20 cellular contexts compared by ENCODE assay signal in the genomic region with DNA sequence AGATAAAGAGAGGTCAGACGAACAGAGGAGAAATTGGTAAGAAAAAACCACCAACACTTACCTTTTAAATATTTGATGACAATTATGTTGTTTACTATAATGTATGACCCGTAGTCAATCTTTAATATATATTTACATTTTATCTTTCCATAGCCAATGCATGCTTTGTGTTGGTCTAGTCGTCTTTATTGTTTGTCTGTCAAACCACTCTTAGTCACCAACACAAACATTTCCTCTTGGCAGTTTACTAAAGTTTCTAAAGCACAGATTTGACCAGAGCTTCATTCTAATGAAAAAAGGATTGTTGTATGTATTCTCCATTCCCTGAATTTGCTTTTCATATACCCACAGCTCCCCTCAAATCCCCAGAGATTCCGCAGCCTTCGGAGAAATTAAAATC.
DNase-seq lines count a peak whose midpoint lies in the region; ATAC-seq, FAIRE-seq and TF ChIP-seq lines count a peak whose summit lies in the region.
"Had no signal": no experiment of that assay in that cellular context is flagged by ENCODE, and none has a peak within 500 bp of the region (broad histone marks: within the 10 kb centered on the region; RNA-seq: fewer than 3 reads in every experiment).

No MANE protein-coding gene starts in this region.

- no peak overlapping the region for H3K23ac ChIP-seq in IMR-90 (ENCODE audit: low read depth, low read length)

- DNase-seq in IMR-90 (peak; percentile 27), adipocyte (ENCODE audit: low read depth) (peak; percentile 20), endothelial cell of umbilical vein (ENCODE audit: low read depth, low spot score) (peak; percentile 60), nephron progenitor cell (no peak), mesenteric fat pad (ENCODE audit: low spot score) (no peak)
- no peak for DNase-seq in stimulated activated naive CD8-positive, alpha-beta T cell treated with anti-CD3 and anti-CD28 coated beads, Interleukin-15, Interleukin-2, amounts not matched to agents 100 U/mL and 50 U/mL, for 24 hours
- DNase-seq in NK-92 treated with Interleukin-12 subunit alpha and Interleukin-12 subunit beta, amount 100 ng/mL, for 24 hours (lab: John Stamatoyannopoulos, UW) = no peak
- DNase-seq: CD4-positive, alpha-beta memory T cell; DMS79; KG1; NCI-H1436; NCI-H2107; NCI-H524; NCI-H82; SJCRH30 had no signal

- H3K27me3 ChIP-seq in IMR-90 (ENCODE audit: control insufficient read depth, insufficient read depth, low read length) (no peaks in the 10 kb centered on the region), adipocyte (replicated peaks; ENCODE audit: control insufficient read depth, insufficient read depth, low read length) (no peaks in the 10 kb centered on the region), endothelial cell of umbilical vein (ENCODE audit: control insufficient read depth in 2 of 2, insufficient read depth in 2 of 2, low read length in 2 of 2) (no peaks in the 10 kb centered on the region)
- H3K27me3 ChIP-seq: BLaER1, SJCRH30 had no signal

- no peak overlapping the region for H2AK9ac ChIP-seq in IMR-90 (replicated peaks; ENCODE audit: low read depth, low read length, poor library complexity)

- no peak overlapping the region for H3K9ac ChIP-seq in IMR-90 (ENCODE audit: low read depth, low read length)
- H3K9ac ChIP-seq in adipocyte (ENCODE audit: low read length) = no peak overlapping the region
- H3K9ac ChIP-seq in endothelial cell of umbilical vein (replicated peaks; ENCODE audit: extremely low read depth, insufficient read depth, low read length) = no peak overlapping the region
- H3K9ac ChIP-seq: BLaER1 had no signal

- in situ Hi-C loops in IMR-90 (cut with MboI; ENCODE audit: low sequenced_read_pairs) = no loop called here

- H3K18ac ChIP-seq in IMR-90 (ENCODE audit: low read depth, low read length) = no peak overlapping the region

- H4K5ac ChIP-seq in IMR-90 (ENCODE audit: low read depth, low read length) = no peak overlapping the region

- intact Hi-C loops in IMR-90 (cut with micrococcal nuclease) = no loop called here
- intact Hi-C loops in endothelial cell of umbilical vein (cut with micrococcal nuclease) = no loop called here

- no peak overlapping the region for H2AFZ ChIP-seq in IMR-90 (replicated peaks; ENCODE audit: low read length, poor library complexity)
- H2AFZ ChIP-seq in endothelial cell of umbilical vein (ENCODE audit: low read depth, low read length) = no peak overlapping the region

- no peaks in the 10 kb centered on the region for H3K79me1 ChIP-seq in IMR-90 (ENCODE audit: low read depth in 1 of 2, low read length in 2 of 2)

- H3K14ac ChIP-seq in IMR-90 (replicated peaks; ENCODE audit: low read depth, low read length) = no peak overlapping the region

- FAIRE-seq in endothelial cell of umbilical vein (lab: Jason Lieb, UNC) = no peak
- FAIRE-seq: A549, H1, HepG2 had no signal

- peak overlapping the region; percentile 2 for H3K27ac Mint-ChIP-seq in nephron progenitor cell
- H3K27ac Mint-ChIP-seq: CD4-positive, alpha-beta memory T cell had no signal

- peak; percentile 42; the same call in 1 of the 2 replicates for ATAC-seq in IMR-90 (ENCODE audit: low read depth)
- ATAC-seq in stimulated activated naive CD8-positive, alpha-beta T cell treated with anti-CD3 and anti-CD28 coated beads, Interleukin-15, Interleukin-2, amounts not matched to agents 100 U/mL and 50 U/mL, for 24 hours = no peak
- no peak for ATAC-seq in HG02870 (IDR thresholded peaks at IDR 0.05; ENCODE audit: unreplicated experiment)
- ATAC-seq: A549, HepG2 had no signal

- no peak overlapping the region for H2BK5ac ChIP-seq in IMR-90 (ENCODE audit: low read depth, low read length, poor library complexity, severe bottlenecking)

- H3K4me1 ChIP-seq in IMR-90 (ENCODE audit: control insufficient read depth, insufficient read depth, low read length) = no peaks in the 10 kb centered on the region
- H3K4me1 ChIP-seq in adipocyte (ENCODE audit: control insufficient read depth, insufficient read depth, low read length) = no peaks in the 10 kb centered on the region
- H3K4me1 ChIP-seq in endothelial cell of umbilical vein (ENCODE audit: control insufficient read depth, extremely low read depth, insufficient read depth, low read length) = no peaks in the 10 kb centered on the region
- H3K4me1 ChIP-seq: A549, BLaER1, SJCRH30 had no signal

- H3K79me2 ChIP-seq in endothelial cell of umbilical vein (ENCODE audit: control insufficient read depth, insufficient read depth, low read length) = no peaks in the 10 kb centered on the region

- H4K20me1 ChIP-seq in IMR-90 (ENCODE audit: insufficient read depth, low read length) (no peaks in the 10 kb centered on the region), endothelial cell of umbilical vein (replicated peaks; ENCODE audit: control insufficient read depth, extremely low read depth, insufficient read depth, low read length) (no peaks in the 10 kb centered on the region)
- H4K20me1 ChIP-seq: BLaER1 had no signal

- H2AK5ac ChIP-seq in IMR-90 (ENCODE audit: low read depth, low read length) = no peak overlapping the region

- no peaks in the 10 kb centered on the region for H3K27me3 Mint-ChIP-seq in nephron progenitor cell (ENCODE audit: low read depth, poor library complexity)
- H3K27me3 Mint-ChIP-seq: CD4-positive, alpha-beta memory T cell had no signal

- H3K9me3 ChIP-seq in IMR-90 (ENCODE audit: control insufficient read depth, insufficient read depth, low read length) (no peaks in the 10 kb centered on the region), adipocyte (ENCODE audit: control insufficient read depth, low read length) (no peaks in the 10 kb centered on the region), endothelial cell of umbilical vein (replicated peaks; ENCODE audit: control insufficient read depth, insufficient read depth, low read length) (no peaks in the 10 kb centered on the region)
- H3K9me3 ChIP-seq: A549, BLaER1, SJCRH30 had no signal

- H3K9me3 Mint-ChIP-seq in nephron progenitor cell = no peaks in the 10 kb centered on the region

- H4K91ac ChIP-seq in IMR-90 (ENCODE audit: insufficient read depth, low read depth, low read length) = no peak overlapping the region

- H3K9me1 ChIP-seq in IMR-90 (ENCODE audit: insufficient read depth, low read length) = no peaks in the 10 kb centered on the region
- no peaks in the 10 kb centered on the region for H3K9me1 ChIP-seq in endothelial cell of umbilical vein (replicated peaks; ENCODE audit: control insufficient read depth, extremely low read depth, insufficient read depth, low read length)

- H3K36me3 ChIP-seq in IMR-90 (ENCODE audit: control insufficient read depth, insufficient read depth, low read length) = no peaks in the 10 kb centered on the region
- H3K36me3 ChIP-seq in adipocyte (ENCODE audit: control insufficient read depth, insufficient read depth, low read length, severe bottlenecking) = no peaks in the 10 kb centered on the region
- no peaks in the 10 kb centered on the region for H3K36me3 ChIP-seq in endothelial cell of umbilical vein (ENCODE audit: control insufficient read depth in 2 of 2, extremely low read depth in 1 of 2, insufficient read depth in 2 of 2, low read length in 2 of 2)
- H3K36me3 ChIP-seq: BLaER1, SJCRH30 had no signal

- H3K36me3 Mint-ChIP-seq in nephron progenitor cell (ENCODE audit: low read depth) = no peaks in the 10 kb centered on the region
- H3K36me3 Mint-ChIP-seq: CD4-positive, alpha-beta memory T cell had no signal

- peaks cover 1% of the 10 kb centered on the region for H3K4me1 Mint-ChIP-seq in nephron progenitor cell
- H3K4me1 Mint-ChIP-seq: CD4-positive, alpha-beta memory T cell had no signal

- no peak overlapping the region for H3K56ac ChIP-seq in IMR-90 (ENCODE audit: extremely low read depth, insufficient read depth, low read length)

- H3K4ac ChIP-seq in IMR-90 (ENCODE audit: low read depth, low read length) = no peak overlapping the region

- BruUV-seq in IMR-90 (replicated peaks; lab: Mats Ljungman, UMichigan) (no TSS peak), endothelial cell of umbilical vein (replicated peaks; lab: Mats Ljungman, UMichigan) (no TSS peak)

- POLR2A ChIA-PET in IMR-90 (lab: Charles Lee; ENCODE audit: unreplicated experiment) (no interaction called here), endothelial cell of umbilical vein (lab: Charles Lee) (no interaction called here)

- TF ChIP-seq RAD21 in IMR-90 (IDR thresholded peaks at IDR 0.05; ENCODE audit: low read length) = no peak

- H2BK20ac ChIP-seq in IMR-90 (ENCODE audit: low read depth, low read length) = no peak overlapping the region

- no peak overlapping the region for H4K8ac ChIP-seq in IMR-90 (ENCODE audit: low read depth in 2 of 2, low read length in 2 of 2)

- no peak for TF ChIP-seq CTCF in IMR-90 (conservative IDR thresholded peaks at IDR 0.05; ENCODE audit: low read depth, low read length)
- no peak for TF ChIP-seq CTCF in endothelial cell of umbilical vein (IDR thresholded peaks at IDR 0.05; ENCODE audit: extremely low read depth in 1 of 2, insufficient read depth in 1 of 2, low read depth in 1 of 2, low read length in 2 of 2)
- TF ChIP-seq CTCF in nephron progenitor cell (IDR thresholded peaks at IDR 0.05) = no peak

- H3K4me3 ChIP-seq in IMR-90 (ENCODE audit: insufficient read depth, low read depth, low read length) (no peak overlapping the region), adipocyte (ENCODE audit: low read length) (no peak overlapping the region), endothelial cell of umbilical vein (replicated peaks in 1 of 3; ENCODE audit: insufficient read depth in 1 of 3, low read depth in 1 of 3, low read length in 3 of 3) (no peak overlapping the region)
- H3K4me3 ChIP-seq: A549, BLaER1, SJCRH30 had no signal

- H3K27ac ChIP-seq in IMR-90 (ENCODE audit: insufficient read depth, low read length) = no peak overlapping the region
- no peak overlapping the region for H3K27ac ChIP-seq in endothelial cell of umbilical vein (ENCODE audit: insufficient read depth, low read depth, low read length)
- H3K27ac ChIP-seq: A549, BLaER1, SJCRH30 had no signal

- H3K4me3 Mint-ChIP-seq in nephron progenitor cell = no peak overlapping the region
- H3K4me3 Mint-ChIP-seq: CD4-positive, alpha-beta memory T cell had no signal

- H3K4me2 ChIP-seq in IMR-90 (ENCODE audit: low read depth, low read length) (no peak overlapping the region), endothelial cell of umbilical vein (ENCODE audit: insufficient read depth, low read length) (no peak overlapping the region)
- H3K4me2 ChIP-seq: A549, BLaER1 had no signal

- no CpG with 5 or more reads among the region's 5 CpGs for WGBS in IMR-90 (ENCODE audit: extremely low coverage in 2 of 2, insufficient read length in 1 of 2), 2 experiments

- dilution Hi-C loops in IMR-90 (cut with HindIII; ENCODE audit: low sequenced_read_pairs, unreplicated experiment) = no loop called here
- dilution Hi-C loops in endothelial cell of umbilical vein (cut with MboI; ENCODE audit: extremely low pct_ligation_motif_present, low sequenced_read_pairs) = no loop called here

- no peak overlapping the region for H2BK120ac ChIP-seq in IMR-90 (ENCODE audit: low read depth, low read length)

- TF ChIP-seq POLR2A in IMR-90 (IDR thresholded peaks at IDR 0.05; ENCODE audit: low read depth, low read length) (no peak), endothelial cell of umbilical vein (IDR thresholded peaks at IDR 0.05; ENCODE audit: low read depth, low read length) (no peak)

- CTCF ChIA-PET in IMR-90 (lab: Yijun Ruan, JAX) (interaction anchor here (0.6 to 0.7 kb wide), 2 partner anchors 33 to 133 kb away, joined by 4 to 9 read pairs; no protein-coding TSS in a partner anchor), endothelial cell of umbilical vein (lab: Charles Lee) (no interaction called here)

- H2BK15ac ChIP-seq in IMR-90 (ENCODE audit: low read depth, low read length) = no peak overlapping the region

Comparison
In these comparisons a context has a peak if more than half of its experiments do, and no peak if none do; other contexts are left out.
1. DNase-seq: peak in IMR-90 (single experiment), adipocyte (single experiment) and endothelial cell of umbilical vein (single experiment); none in nephron progenitor cell (single experiment), stimulated activated naive CD8-positive, alpha-beta T cell treated with anti-CD3 and anti-CD28 coated beads, Interleukin-15, Interleukin-2, amounts not matched to agents 100 U/mL and 50 U/mL, for 24 hours (single experiment), mesenteric fat pad (single experiment) and NK-92 treated with Interleukin-12 subunit alpha and Interleukin-12 subunit beta, amount 100 ng/mL, for 24 hours (single experiment).